In the genomic region with DNA sequence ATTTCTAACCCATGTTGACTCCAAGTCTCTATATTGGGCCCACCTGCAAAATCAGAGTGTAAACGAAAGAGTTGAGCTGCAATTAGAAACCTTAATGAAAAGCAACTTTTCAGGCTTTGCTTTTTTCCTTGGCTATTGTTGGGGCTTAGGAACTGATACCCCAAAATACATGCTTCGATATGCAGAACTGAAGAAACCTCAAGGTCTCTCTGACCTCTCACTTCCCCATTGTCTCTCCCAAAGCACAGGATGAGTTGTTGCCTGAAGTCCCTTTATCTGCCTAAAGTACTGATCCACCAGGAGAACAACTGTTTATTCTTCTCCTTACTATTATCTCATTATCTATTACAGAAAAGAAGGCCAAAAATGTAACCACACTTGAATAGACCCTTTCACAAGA, we compare ENCODE assay signal across 22 cellular contexts.
A peak's percentile ranks its signal among the peaks of the same experiment; 100 is the strongest.
DNase-seq lines count a peak whose midpoint lies in the region; ATAC-seq, FAIRE-seq and TF ChIP-seq lines count a peak whose summit lies in the region.
"Had no signal": no experiment of that assay in that cellular context is flagged by ENCODE, and none has a peak within 500 bp of the region (broad histone marks: within the 10 kb centered on the region; RNA-seq: fewer than 3 reads in every experiment).

No MANE protein-coding gene starts in this region.

- no peak overlapping the region for H3K4me3 Mint-ChIP-seq in endodermal cell
- H3K4me3 Mint-ChIP-seq: CD4-positive, CD25-positive, alpha-beta regulatory T cell had no signal

- no peak for FAIRE-seq in GM12891 (lab: Jason Lieb, UNC)
- FAIRE-seq: GM12892 had no signal

- intact Hi-C loops in uterus (cut with DNase I; ENCODE audit: low total_unique reads) = no loop called here

- ATAC-seq in GM21360 (IDR thresholded peaks at IDR 0.05; ENCODE audit: unreplicated experiment) (peak; percentile 72), HG03095 (IDR thresholded peaks at IDR 0.05; ENCODE audit: unreplicated experiment) (peak; percentile 68)
- ATAC-seq: PC-3 had no signal

- WGBS in endodermal cell (ENCODE audit: insufficient coverage in 1 of 2, insufficient read length in 1 of 2), 2 experiments = 80 to 93% methylated on average over 2 of the region's 2 CpGs

- H3K27me3 ChIP-seq in endodermal cell (ENCODE audit: control insufficient read depth, insufficient read depth, low read length, poor library complexity, severe bottlenecking) (no peaks in the 10 kb centered on the region), uterus (no peaks in the 10 kb centered on the region)

- peaks cover 2% of the 10 kb centered on the region for H3K27me3 Mint-ChIP-seq in endodermal cell (ENCODE audit: insufficient read depth)
- H3K27me3 Mint-ChIP-seq: CD4-positive, CD25-positive, alpha-beta regulatory T cell had no signal

- H3K9me3 Mint-ChIP-seq in endodermal cell = no peaks in the 10 kb centered on the region

- no peak overlapping the region for H3K9ac ChIP-seq in endodermal cell (ENCODE audit: extremely low read depth, low read length, poor library complexity, severe bottlenecking)

- DNase-seq in GM12891 (ENCODE audit: insufficient read length, low spot score) = no peak
- no peak for DNase-seq in endodermal cell
- DNase-seq in NCI-H345 (lab: John Stamatoyannopoulos, UW) = no peak
- no peak for DNase-seq in uterus
- no peak for DNase-seq in effector CD8-positive, alpha-beta T cell (lab: John Stamatoyannopoulos, UW)
- DNase-seq: CD4-positive, CD25-positive, alpha-beta regulatory T cell; COR-L47; DMS 273 treated with DMSO at 0.1 percent for 48 hours; DMS79 treated with DMSO at 0.1 percent for 48 hours; HCEC 1CT; KG1; NCI-H1105 treated with DMSO at 0.1 percent for 48 hours; NCI-H2081; NCI-H2171; NCI-H524 treated with DMSO at 0.1 percent for 48 hours; NCI-H82; PC-3; Right ventricle myocardium superior; SW 1271 had no signal

- H3K36me3 ChIP-seq in endodermal cell (ENCODE audit: control insufficient read depth, insufficient read depth, low read length) (no peaks in the 10 kb centered on the region), uterus (no peaks in the 10 kb centered on the region)

- no peak overlapping the region for H3K27ac Mint-ChIP-seq in endodermal cell
- H3K27ac Mint-ChIP-seq: CD4-positive, CD25-positive, alpha-beta regulatory T cell had no signal

- H3K4me3 ChIP-seq in endodermal cell (ENCODE audit: low read length) (peak overlapping the region; percentile 15), uterus (no peak overlapping the region)

- TF ChIP-seq CTCF in endodermal cell (conservative IDR thresholded peaks at IDR 0.05) = no peak
- no peak for TF ChIP-seq CTCF in uterus (IDR thresholded peaks at IDR 0.05)

- TF ChIP-seq POLR2A in GM12891 (IDR thresholded peaks at IDR 0.05; ENCODE audit: low read depth, low read length) (no peak), uterus (IDR thresholded peaks at IDR 0.05) (no peak)

- H3K27ac ChIP-seq in endodermal cell (ENCODE audit: low read depth, low read length) = no peak overlapping the region
- no peak overlapping the region for H3K27ac ChIP-seq in uterus

- H3K4me1 ChIP-seq in endodermal cell (ENCODE audit: control insufficient read depth, insufficient read depth, low read length) (peaks cover 15% of the 10 kb centered on the region), uterus (no peaks in the 10 kb centered on the region)

- H3K9me3 ChIP-seq in endodermal cell (ENCODE audit: control insufficient read depth, low read length) = peaks cover 3% of the 10 kb centered on the region
- no peaks in the 10 kb centered on the region for H3K9me3 ChIP-seq in uterus

- H3K4me1 Mint-ChIP-seq in endodermal cell = peaks cover 49% of the 10 kb centered on the region
- H3K4me1 Mint-ChIP-seq: CD4-positive, CD25-positive, alpha-beta regulatory T cell had no signal

- H3K36me3 Mint-ChIP-seq in endodermal cell (ENCODE audit: low read depth) = no peaks in the 10 kb centered on the region
- H3K36me3 Mint-ChIP-seq: CD4-positive, CD25-positive, alpha-beta regulatory T cell had no signal

TF ChIP-seq in GM12891, 5 proteins besides CTCF, POLR2A, EP300 and RAD21:
- TF ChIP-seq PAX5 (IDR thresholded peaks at IDR 0.05; ENCODE audit: insufficient read depth, low read length, severe bottlenecking) = no peak
- peak; percentile 95 for TF ChIP-seq SPI1 (IDR thresholded peaks at IDR 0.05; ENCODE audit: low read depth, low read length)
- TF ChIP-seq POLR2AphosphoS5 (IDR thresholded peaks at IDR 0.05; ENCODE audit: low read depth, low read length) = no peak
